In the genomic region with DNA sequence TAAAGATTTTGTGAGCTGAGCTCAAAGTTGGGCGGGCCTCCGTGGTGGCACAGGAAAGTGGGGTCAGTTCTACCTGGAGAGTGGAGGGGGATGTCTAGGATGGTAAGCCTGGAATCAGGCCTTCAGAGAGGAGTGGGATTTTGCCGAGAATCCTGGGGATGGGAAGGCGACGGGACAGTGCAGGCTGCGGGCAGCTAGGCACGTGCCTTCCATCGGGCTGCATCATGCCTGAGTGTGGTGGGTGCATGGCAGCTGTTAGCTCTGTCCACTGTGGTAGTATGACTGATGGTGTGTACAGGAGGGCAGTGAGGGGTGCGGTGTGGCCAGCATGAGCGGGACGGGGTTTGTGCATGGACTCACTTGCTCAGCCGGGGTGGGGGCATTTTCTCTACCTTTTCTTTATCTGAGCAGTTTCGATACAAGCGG, we compare ENCODE assay signal across 19 cellular contexts. TPM values are rescaled to one million over a fixed set of nuclear protein-coding genes. Genes with fewer than 3 reads are reported as not detected.
DNase-seq lines count a peak whose midpoint lies in the region; ATAC-seq and TF ChIP-seq lines count a peak whose summit lies in the region.
"Had no signal": no experiment of that assay in that cellular context is flagged by ENCODE, and none has a peak within 500 bp of the region (broad histone marks: within the 10 kb centered on the region; RNA-seq: fewer than 3 reads in every experiment).

No MANE protein-coding gene starts in this region.

- H3K4me3 ChIP-seq in coronary artery, result peak overlapping the region; percentile 60
- peak overlapping the region; percentile 56 for H3K4me3 ChIP-seq in suprapubic skin
- H3K4me3 ChIP-seq: GM23248 had no signal

- peaks cover 32% of the 10 kb centered on the region for H3K27me3 ChIP-seq in suprapubic skin

- no peak overlapping the region for H3K4me3 Mint-ChIP-seq in activated CD8-positive, alpha-beta memory T cell treated with anti-CD3 and anti-CD28 coated beads, Interleukin-2, amount 10 ng/mL, durations not matched to agents 7 days and 5 days
- peak overlapping the region; percentile 69 for H3K4me3 Mint-ChIP-seq in mesothelial cell of epicardium
- H3K4me3 Mint-ChIP-seq: activated naive CD8-positive, alpha-beta T cell treated with anti-CD3 and anti-CD28 coated beads, Interleukin-2, amount 10 ng/mL, durations not matched to agents 7 days and 5 days; stimulated activated naive B cell treated with anti-CD40 and anti-IgM and Interleukin-4, amounts not matched to agents 10 μg/mL and 1 μg/mL and 100 μg/mL, for 72 hours had no signal

- no peak for TF ChIP-seq CTCF in coronary artery (IDR thresholded peaks at IDR 0.05)
- TF ChIP-seq CTCF in mesothelial cell of epicardium (IDR thresholded peaks at IDR 0.05; ENCODE audit: unreplicated experiment), result no peak
- TF ChIP-seq CTCF in suprapubic skin (IDR thresholded peaks at IDR 0.05), result no peak

- WGBS in suprapubic skin, result 93% methylated on average over 14 of the region's 14 CpGs

- H3K27me3 Mint-ChIP-seq in activated CD8-positive, alpha-beta memory T cell treated with anti-CD3 and anti-CD28 coated beads, Interleukin-2, amount 10 ng/mL, durations not matched to agents 7 days and 5 days, result peaks cover 40% of the 10 kb centered on the region
- peaks cover 47% of the 10 kb centered on the region for H3K27me3 Mint-ChIP-seq in mesothelial cell of epicardium (ENCODE audit: low read depth)

- no peak for TF ChIP-seq POLR2A in suprapubic skin (IDR thresholded peaks at IDR 0.05)

- CTCF ChIA-PET in activated CD8-positive, alpha-beta memory T cell treated with anti-CD3 and anti-CD28 coated beads, Interleukin-2, amount 10 ng/mL, durations not matched to agents 7 days and 5 days (lab: Charles Lee), result no interaction called here

- no peaks in the 10 kb centered on the region for H3K36me3 Mint-ChIP-seq in activated CD8-positive, alpha-beta memory T cell treated with anti-CD3 and anti-CD28 coated beads, Interleukin-2, amount 10 ng/mL, durations not matched to agents 7 days and 5 days
- no peaks in the 10 kb centered on the region for H3K36me3 Mint-ChIP-seq in mesothelial cell of epicardium
- H3K36me3 Mint-ChIP-seq: activated naive CD8-positive, alpha-beta T cell treated with anti-CD3 and anti-CD28 coated beads, Interleukin-2, amount 10 ng/mL, durations not matched to agents 7 days and 5 days; CD4-positive, alpha-beta memory T cell had no signal

- peak; percentile 52 for DNase-seq in activated CD8-positive, alpha-beta memory T cell treated with anti-CD3 and anti-CD28 coated beads for 24 hours
- DNase-seq in activated CD8-positive, alpha-beta memory T cell treated with anti-CD3 and anti-CD28 coated beads, Interleukin-2, amount 10 ng/mL, durations not matched to agents 7 days and 5 days, result no peak
- DNase-seq in coronary artery (ENCODE audit: low spot score) (no peak), mesothelial cell of epicardium (ENCODE audit: low spot score in 2 of 2, unreplicated experiment in 2 of 2) (no peak), suprapubic skin (ENCODE audit: low spot score in 2 of 2) (peak in 1 of 2 donors; percentile 71), SIG-M5 (lab: John Stamatoyannopoulos, UW) (no peak)
- DNase-seq: activated naive CD8-positive, alpha-beta T cell treated with anti-CD3 and anti-CD28 coated beads, Interleukin-2, amount 10 ng/mL, durations not matched to agents 7 days and 5 days; activated T-cell treated with anti-CD3 and anti-CD28 coated beads for 4 hours; CD4-positive, alpha-beta memory T cell; GM23248; NCI-H2081; NCI-H69; stimulated activated naive B cell treated with anti-CD40 and anti-IgM and Interleukin-4, amounts not matched to agents 10 μg/mL and 1 μg/mL and 100 μg/mL, for 72 hours; SW 1271 had no signal

- H3K27ac ChIP-seq in coronary artery, result no peak overlapping the region
- H3K27ac ChIP-seq in suprapubic skin, result no peak overlapping the region
- H3K27ac ChIP-seq: epithelial cell of prostate, GM23248 had no signal

- no peak for ATAC-seq in activated CD8-positive, alpha-beta memory T cell treated with anti-CD3 and anti-CD28 coated beads, Interleukin-2, amount 10 ng/mL, durations not matched to agents 7 days and 5 days
- ATAC-seq in HG03457 (IDR thresholded peaks at IDR 0.05; ENCODE audit: unreplicated experiment) (no peak), HG03175 (IDR thresholded peaks at IDR 0.05; ENCODE audit: unreplicated experiment) (no peak)
- ATAC-seq: Panc1 had no signal

- peaks cover 6% of the 10 kb centered on the region for H3K36me3 ChIP-seq in suprapubic skin

- H3K9me3 ChIP-seq in suprapubic skin, result no peaks in the 10 kb centered on the region

- no peak overlapping the region for H3K27ac Mint-ChIP-seq in activated CD8-positive, alpha-beta memory T cell treated with anti-CD3 and anti-CD28 coated beads, Interleukin-2, amount 10 ng/mL, durations not matched to agents 7 days and 5 days
- H3K27ac Mint-ChIP-seq in mesothelial cell of epicardium, result no peak overlapping the region
- H3K27ac Mint-ChIP-seq: activated naive CD8-positive, alpha-beta T cell treated with anti-CD3 and anti-CD28 coated beads, Interleukin-2, amount 10 ng/mL, durations not matched to agents 7 days and 5 days; stimulated activated naive B cell treated with anti-CD40 and anti-IgM and Interleukin-4, amounts not matched to agents 10 μg/mL and 1 μg/mL and 100 μg/mL, for 72 hours had no signal

- H3K9me3 Mint-ChIP-seq in activated CD8-positive, alpha-beta memory T cell treated with anti-CD3 and anti-CD28 coated beads, Interleukin-2, amount 10 ng/mL, durations not matched to agents 7 days and 5 days (ENCODE audit: low read depth), result peaks cover 8% of the 10 kb centered on the region
- peaks cover 3% of the 10 kb centered on the region for H3K9me3 Mint-ChIP-seq in mesothelial cell of epicardium
- H3K9me3 Mint-ChIP-seq: central memory CD8-positive, alpha-beta T cell had no signal

- H3K4me1 Mint-ChIP-seq in activated CD8-positive, alpha-beta memory T cell treated with anti-CD3 and anti-CD28 coated beads, Interleukin-2, amount 10 ng/mL, durations not matched to agents 7 days and 5 days, result peaks cover 6% of the 10 kb centered on the region
- H3K4me1 Mint-ChIP-seq in mesothelial cell of epicardium, result peaks cover 9% of the 10 kb centered on the region

- TF ChIP-seq EP300 in suprapubic skin (IDR thresholded peaks at IDR 0.05), result no peak

- peaks cover 25% of the 10 kb centered on the region for H3K4me1 ChIP-seq in suprapubic skin

RNA-seq across cellular contexts. Expression of a gene that starts 3.6 kb away (rescaled TPM):
- under 1 TPM in 1 of 2 experiments, not detected in 1; 0.05 TPM for total RNA-seq in activated CD8-positive, alpha-beta memory T cell treated with anti-CD3 and anti-CD28 coated beads, Interleukin-2, amount 10 ng/mL, durations not matched to agents 7 days and 5 days
- total RNA-seq in mesothelial cell of epicardium (14.2 to 14.8 TPM (median 14.3 TPM) in 3 replicates), suprapubic skin (10 to 100 TPM in 2 of 4 donors, 1 to 10 TPM in 2; 2.9 to 15.9 (median 9.5) TPM)
- total RNA-seq: CD4-positive, alpha-beta memory T cell had no signal

RNA-seq across cellular contexts. Expression of a gene that starts 48.3 kb away (rescaled TPM):
- total RNA-seq in activated CD8-positive, alpha-beta memory T cell treated with anti-CD3 and anti-CD28 coated beads, Interleukin-2, amount 10 ng/mL, durations not matched to agents 7 days and 5 days, result 10 to 100 TPM; 49.6 to 68.2 TPM
- total RNA-seq in mesothelial cell of epicardium, result 45.2 to 51.5 TPM (median 49.9 TPM) in 3 replicates
- total RNA-seq in suprapubic skin, result 10 to 100 TPM; 37.0 to 51.3 (median 42.2) TPM
